7 cellular contexts compared by ENCODE assay signal in the genomic region with DNA sequence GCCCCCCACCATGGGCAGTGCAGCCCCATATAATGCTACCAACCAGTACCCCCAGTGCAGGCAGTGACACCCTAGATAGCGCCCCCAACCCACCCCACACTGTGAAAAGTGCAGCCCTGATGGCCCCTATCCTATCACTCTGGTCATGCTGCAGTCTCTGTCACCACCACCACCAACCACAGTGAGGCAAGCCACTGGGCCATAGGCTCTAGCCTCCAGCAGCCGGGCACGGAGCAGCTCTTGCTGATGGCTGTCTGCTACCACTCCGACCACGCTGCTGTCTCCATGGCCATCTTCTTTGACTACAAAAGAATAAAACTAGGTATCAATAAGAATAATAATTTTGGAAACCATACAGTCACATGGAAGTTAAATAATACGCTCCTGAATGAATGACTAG. TPM values are rescaled to one million over a fixed set of nuclear protein-coding genes. Genes with fewer than 3 reads are reported as not detected.
A peak's percentile ranks its signal among the peaks of the same experiment; 100 is the strongest.
DNase-seq lines count a peak whose midpoint lies in the region; ATAC-seq, FAIRE-seq and TF ChIP-seq lines count a peak whose summit lies in the region.
"Not testable (repeated sequence)": the region's sequence is repeated elsewhere in the genome, so short reads cannot be mapped to it uniquely, and the experiment has no call there.

No MANE protein-coding gene starts in this region.

- CTCF ChIA-PET in naive thymus-derived CD4-positive, alpha-beta T cell (lab: Charles Lee), result not testable (repeated sequence)

- H3K36me3 Mint-ChIP-seq in T-helper 1 cell treated with Interleukin-12 subunit alpha and Interleukin-12 subunit beta and Interleukin-4 antibody, amounts not matched to agents 30 μg/mL and 1 μg/mL, for 36 hours (ENCODE audit: low read depth); T-helper 17 cell (ENCODE audit: low read depth); effector memory CD8-positive, alpha-beta T cell (ENCODE audit: insufficient read depth); naive thymus-derived CD4-positive, alpha-beta T cell: not testable (repeated sequence)

- not testable (repeated sequence) for H3K4me3 ChIP-seq in kidney (ENCODE audit: low read length in 2 of 2); naive thymus-derived CD4-positive, alpha-beta T cell (ENCODE audit: low read length); spleen

- H3K27ac Mint-ChIP-seq in T-helper 1 cell treated with Interleukin-12 subunit alpha and Interleukin-12 subunit beta and Interleukin-4 antibody, amounts not matched to agents 30 μg/mL and 1 μg/mL, for 36 hours, result peak overlapping the region; percentile 26
- peak overlapping the region; percentile 47 for H3K27ac Mint-ChIP-seq in T-helper 17 cell
- H3K27ac Mint-ChIP-seq in effector memory CD8-positive, alpha-beta T cell, result peak overlapping the region; percentile 33 to 82
- H3K27ac Mint-ChIP-seq in naive thymus-derived CD4-positive, alpha-beta T cell, result peak overlapping the region in 7 of 9 donors; percentile 9 to 63 (median 38)

- not testable (repeated sequence) for H3K27ac ChIP-seq in kidney (ENCODE audit: low read depth in 2 of 2, low read length in 2 of 2); naive thymus-derived CD4-positive, alpha-beta T cell (ENCODE audit: low read depth, low read length); spleen

- intact Hi-C loops in kidney (cut with DNase I); posterior vena cava (cut with DNase I); spleen (cut with DNase I; ENCODE audit: low total_unique reads): not testable (repeated sequence)
- intact Hi-C loops in naive thymus-derived CD4-positive, alpha-beta T cell (cut with micrococcal nuclease), result loop anchor here in 1 of 2 donors (5.0 to 10.0 kb wide), 2 partner anchors 43 to 219 kb away; a partner anchor contains a TSS

- H3K4me3 Mint-ChIP-seq in T-helper 1 cell treated with Interleukin-12 subunit alpha and Interleukin-12 subunit beta and Interleukin-4 antibody, amounts not matched to agents 30 μg/mL and 1 μg/mL, for 36 hours; T-helper 17 cell; effector memory CD8-positive, alpha-beta T cell; naive thymus-derived CD4-positive, alpha-beta T cell: not testable (repeated sequence)

- H3K9me3 ChIP-seq in T-helper 17 cell (ENCODE audit: control insufficient read depth, low read length, poor library complexity, severe bottlenecking); kidney (ENCODE audit: control insufficient read depth in 1 of 2, low read length in 2 of 2); naive thymus-derived CD4-positive, alpha-beta T cell (ENCODE audit: control insufficient read depth in 2 of 3, low read length in 3 of 3); spleen: not testable (repeated sequence)

- not testable (repeated sequence) for H3K9ac ChIP-seq in kidney (ENCODE audit: low read length in 2 of 2)

- not testable (repeated sequence) for DNase-seq in T-helper 17 cell; effector memory CD8-positive, alpha-beta T cell; naive thymus-derived CD4-positive, alpha-beta T cell
- peak; percentile 41 for DNase-seq in kidney
- peak; percentile 51 for DNase-seq in posterior vena cava (ENCODE audit: low spot score)
- peak; percentile 71 for DNase-seq in spleen

- ATAC-seq in T-helper 17 cell; effector memory CD8-positive, alpha-beta T cell (replicated peaks); naive thymus-derived CD4-positive, alpha-beta T cell: not testable (repeated sequence)

- not testable (repeated sequence) for H3K27me3 ChIP-seq in naive thymus-derived CD4-positive, alpha-beta T cell (ENCODE audit: control insufficient read depth in 2 of 2, insufficient read depth in 2 of 2, low read length in 2 of 2); spleen (replicated peaks in 1 of 7)

- H3K36me3 ChIP-seq in kidney (ENCODE audit: control insufficient read depth in 1 of 2, insufficient read depth in 2 of 2, low read length in 2 of 2); naive thymus-derived CD4-positive, alpha-beta T cell (ENCODE audit: control insufficient read depth in 2 of 3, insufficient read depth in 3 of 3, low read length in 3 of 3); spleen: not testable (repeated sequence)

- H3K4me1 Mint-ChIP-seq in T-helper 1 cell treated with Interleukin-12 subunit alpha and Interleukin-12 subunit beta and Interleukin-4 antibody, amounts not matched to agents 30 μg/mL and 1 μg/mL, for 36 hours (ENCODE audit: low read depth); T-helper 17 cell; effector memory CD8-positive, alpha-beta T cell (ENCODE audit: low read depth in 2 of 2); naive thymus-derived CD4-positive, alpha-beta T cell: not testable (repeated sequence)

- not testable (repeated sequence) for FAIRE-seq in kidney (lab: Jason Lieb, UNC)

- not testable (repeated sequence) for TF ChIP-seq POLR2A in spleen (IDR thresholded peaks at IDR 0.05)

- TF ChIP-seq CTCF in kidney (IDR thresholded peaks at IDR 0.05; ENCODE audit: borderline replicate concordance, extremely low read depth, insufficient read depth); spleen (IDR thresholded peaks at IDR 0.05 in 8 of 11, conservative IDR thresholded peaks at IDR 0.05 in 3 of 11): not testable (repeated sequence)

- H3K4me1 ChIP-seq in kidney (ENCODE audit: control insufficient read depth in 1 of 2, insufficient read depth in 1 of 2, low read depth in 1 of 2, low read length in 2 of 2); naive thymus-derived CD4-positive, alpha-beta T cell (ENCODE audit: control insufficient read depth in 2 of 2, insufficient read depth in 2 of 2, low read length in 2 of 2); spleen: not testable (repeated sequence)

- not testable (repeated sequence) for H3K27me3 Mint-ChIP-seq in T-helper 1 cell treated with Interleukin-12 subunit alpha and Interleukin-12 subunit beta and Interleukin-4 antibody, amounts not matched to agents 30 μg/mL and 1 μg/mL, for 36 hours (ENCODE audit: low read depth); T-helper 17 cell; effector memory CD8-positive, alpha-beta T cell
- H3K27me3 Mint-ChIP-seq in naive thymus-derived CD4-positive, alpha-beta T cell, result peaks cover 0 to 12% (median 0%) of the 10 kb centered on the region in 5 donors

- WGBS in spleen, 5 donors, result 80 to 90% (median 88%) methylated on average over 6 of the region's 6 CpGs

- H3K9me3 Mint-ChIP-seq in T-helper 1 cell treated with Interleukin-12 subunit alpha and Interleukin-12 subunit beta and Interleukin-4 antibody, amounts not matched to agents 30 μg/mL and 1 μg/mL, for 36 hours; effector memory CD8-positive, alpha-beta T cell; naive thymus-derived CD4-positive, alpha-beta T cell: not testable (repeated sequence)

- POLR2A ChIA-PET in naive thymus-derived CD4-positive, alpha-beta T cell (lab: Charles Lee), result not testable (repeated sequence)

RNA-seq across cellular contexts. Expression of a gene that starts 43.2 kb away (rescaled TPM):
- total RNA-seq in T-helper 17 cell (10 to 100 TPM in 1 of 2 donors, 1 to 10 TPM in 1; 5.2 to 10.6 TPM), kidney (6.6 TPM), posterior vena cava (10 to 100 TPM in 1 of 2 donors, 1 to 10 TPM in 1; 5.8 to 10.2 TPM), spleen (10 to 100 TPM in 4 of 7 donors, 1 to 10 TPM in 3; 2.9 to 13.9 (median 12.9) TPM)
- polyA plus RNA-seq in kidney (ENCODE audit: insufficient read depth, low read depth, low replicate concordance) (1.0 TPM), spleen (1 to 10 TPM; 1.6 to 2.7 (median 1.7) TPM)
- 10 to 100 TPM in 4 of 5 experiments, 1 to 10 TPM in 1; 8.4 to 16.5 (median 15.0) TPM for total RNA-seq in naive thymus-derived CD4-positive, alpha-beta T cell
- 10 to 100 TPM in 1 of 2 donors, 1 to 10 TPM in 1; 6.1 to 10.4 TPM for polyA plus RNA-seq in naive thymus-derived CD4-positive, alpha-beta T cell
